In genomic region chr7:97011104-97011503, GRCh38 we compare ENCODE assay signal across 25 cellular contexts. TPM values are rescaled to one million over a fixed set of nuclear protein-coding genes. Genes with fewer than 3 reads are reported as not detected.
"Had no signal": no experiment of that assay in that cellular context is flagged by ENCODE, and none has a peak within 500 bp of the region (broad histone marks: within the 10 kb centered on the region; RNA-seq: fewer than 3 reads in every experiment).

No MANE protein-coding gene starts in this region.

- H3K4me1 ChIP-seq: SJCRH30 had no signal

- DNase-seq: Kasumi-1, MG63, NCI-H1092, NCI-H1105, NCI-H1694 treated with DMSO at 0.1 percent for 48 hours, NCI-H187 treated with DMSO at 0.1 percent for 48 hours, NCI-H2029, NCI-H2171 treated with DMSO at 0.1 percent for 48 hours, NCI-H345, NCI-H446, NCI-H510A treated with DMSO at 0.1 percent for 48 hours, NCI-H524 treated with DMSO at 0.1 percent for 48 hours, NCI-H526 treated with DMSO at 0.1 percent for 48 hours, NCI-H774, PC-9, SHP77, SIG-M5, SJCRH30 had no signal

- ATAC-seq: Panc1, Right ventricle myocardium inferior, SK-N-SH treated with all-trans-retinoic acid at 6 μM for 48 hours had no signal

- H3K27me3 ChIP-seq: SJCRH30 had no signal

- H3K4me2 ChIP-seq: PC-9 had no signal

- H3K9me3 ChIP-seq: MG63, SJCRH30 had no signal

- H3K36me3 ChIP-seq: MG63, SJCRH30 had no signal

- H3K4me3 ChIP-seq: MG63, PC-9, SJCRH30, SK-N-MC had no signal

- H2AFZ ChIP-seq: PC-9 had no signal

- H3K27ac ChIP-seq: PC-9, RWPE1, SJCRH30, SK-N-MC had no signal

RNA-seq across cellular contexts. Expression of gene DLX6, which starts 5.8 kb away (rescaled TPM):
- total RNA-seq: OCI-LY7, PC-9, Right ventricle myocardium inferior had no signal

RNA-seq across cellular contexts. Expression of gene DLX5, which starts 13.5 kb away (rescaled TPM):
- total RNA-seq: NCI-H460, OCI-LY7, PC-9, Right ventricle myocardium inferior, SJCRH30 had no signal
